22 cellular contexts compared by ENCODE assay signal in genomic region chr2:240206630-240207029, GRCh38.
DNase-seq lines count a peak whose midpoint lies in the region; ATAC-seq and TF ChIP-seq lines count a peak whose summit lies in the region.
"Had no signal": no experiment of that assay in that cellular context is flagged by ENCODE, and none has a peak within 500 bp of the region (broad histone marks: within the 10 kb centered on the region; RNA-seq: fewer than 3 reads in every experiment).

No MANE protein-coding gene starts in this region.

- H3K27ac ChIP-seq in GM23248 (no peak overlapping the region), IMR-90 (ENCODE audit: insufficient read depth, low read length) (no peak overlapping the region)
- H3K27ac ChIP-seq: 22Rv1; A549; BLaER1 treated with 17β-estradiol and CSF1 and Interleukin-3, amounts not matched to agents 10 nM and 100 nM; C4-2B had no signal

- H2BK5ac ChIP-seq in IMR-90 (ENCODE audit: low read depth, low read length, poor library complexity, severe bottlenecking), result no peak overlapping the region

- POLR2A ChIA-PET in IMR-90 (lab: Charles Lee; ENCODE audit: unreplicated experiment), result no interaction called here

- H3K9me1 ChIP-seq in IMR-90 (ENCODE audit: insufficient read depth, low read length), result no peaks in the 10 kb centered on the region

- H3K9me3 ChIP-seq in GM23248 (ENCODE audit: low read depth) (no peaks in the 10 kb centered on the region), IMR-90 (ENCODE audit: control insufficient read depth, insufficient read depth, low read length) (peaks cover 2% of the 10 kb centered on the region; the same call in 1 of the 2 replicates), T-helper 17 cell (ENCODE audit: control insufficient read depth, low read length, poor library complexity, severe bottlenecking) (no peaks in the 10 kb centered on the region)
- H3K9me3 ChIP-seq: Caco-2 had no signal

- no peak overlapping the region for H3K4me3 ChIP-seq in GM23248
- no peak overlapping the region for H3K4me3 ChIP-seq in IMR-90 (ENCODE audit: insufficient read depth, low read depth, low read length)
- H3K4me3 ChIP-seq: A549; BLaER1 treated with 17β-estradiol and CSF1 and Interleukin-3, amounts not matched to agents 10 nM and 100 nM; GM12878 had no signal

- no peak overlapping the region for H2BK15ac ChIP-seq in IMR-90 (ENCODE audit: low read depth, low read length)

- H3K4me2 ChIP-seq in GM23248 (ENCODE audit: unreplicated experiment), result no peak overlapping the region
- H3K4me2 ChIP-seq in IMR-90 (ENCODE audit: low read depth, low read length), result no peak overlapping the region
- H3K4me2 ChIP-seq: A549; BLaER1 treated with 17β-estradiol and CSF1 and Interleukin-3, amounts not matched to agents 10 nM and 100 nM had no signal

- H3K27ac Mint-ChIP-seq in T-helper 17 cell, result no peak overlapping the region
- H3K27ac Mint-ChIP-seq in activated naive CD4-positive, alpha-beta T cell treated with anti-CD3 and anti-CD28 coated beads, Interleukin-2, amount 50 U/mL, for 72 hours, result no peak overlapping the region
- H3K27ac Mint-ChIP-seq: B cell; CD4-positive, alpha-beta T cell; CD8-positive, alpha-beta T cell had no signal

- H2BK20ac ChIP-seq in IMR-90 (ENCODE audit: low read depth, low read length), result no peak overlapping the region

- H3K27me3 ChIP-seq in GM23248 (replicated peaks; ENCODE audit: insufficient read depth), result peaks cover 23% of the 10 kb centered on the region
- peaks cover 17% of the 10 kb centered on the region; the same call in 1 of the 2 replicates for H3K27me3 ChIP-seq in IMR-90 (ENCODE audit: control insufficient read depth, insufficient read depth, low read length)
- H3K27me3 ChIP-seq: BLaER1 treated with 17β-estradiol and CSF1 and Interleukin-3, amounts not matched to agents 10 nM and 100 nM had no signal

- H3K23ac ChIP-seq in IMR-90 (ENCODE audit: low read depth, low read length), result no peak overlapping the region

- ATAC-seq in IMR-90 (ENCODE audit: low read depth), result no peak
- no peak for ATAC-seq in T-helper 17 cell
- ATAC-seq in activated naive CD4-positive, alpha-beta T cell treated with anti-CD3 and anti-CD28 coated beads, Interleukin-2, amount 50 U/mL, for 72 hours, result no peak
- ATAC-seq: A549; CD8-positive, alpha-beta T cell; GM12878 had no signal

- H2AFZ ChIP-seq in GM23248 (no peak overlapping the region), IMR-90 (replicated peaks; ENCODE audit: low read length, poor library complexity) (no peak overlapping the region)

- no peak overlapping the region for H3K14ac ChIP-seq in IMR-90 (replicated peaks; ENCODE audit: low read depth, low read length)

- CTCF ChIA-PET in IMR-90 (lab: Yijun Ruan, JAX), result no interaction called here

- no peak overlapping the region for H2AK9ac ChIP-seq in IMR-90 (replicated peaks; ENCODE audit: low read depth, low read length, poor library complexity)

- no peak overlapping the region for H2AK5ac ChIP-seq in IMR-90 (ENCODE audit: low read depth, low read length)

- H3K9ac ChIP-seq in GM23248, result no peak overlapping the region
- H3K9ac ChIP-seq in IMR-90 (ENCODE audit: low read depth, low read length), result no peak overlapping the region
- H3K9ac ChIP-seq: BLaER1 treated with 17β-estradiol and CSF1 and Interleukin-3, amounts not matched to agents 10 nM and 100 nM had no signal

- in situ Hi-C loops in GM23248 (cut with MboI) (no loop called here), IMR-90 (cut with MboI; ENCODE audit: low sequenced_read_pairs) (no loop called here)

- H3K18ac ChIP-seq in IMR-90 (ENCODE audit: low read depth, low read length), result no peak overlapping the region

- H3K56ac ChIP-seq in IMR-90 (ENCODE audit: extremely low read depth, insufficient read depth, low read length), result no peak overlapping the region

- dilution Hi-C loops in IMR-90 (cut with HindIII; ENCODE audit: low sequenced_read_pairs, unreplicated experiment), result no loop called here

- H2BK120ac ChIP-seq in IMR-90 (ENCODE audit: low read depth, low read length), result no peak overlapping the region

- H4K8ac ChIP-seq in IMR-90 (ENCODE audit: low read depth in 2 of 2, low read length in 2 of 2), result no peak overlapping the region

- no peak overlapping the region for H4K5ac ChIP-seq in IMR-90 (ENCODE audit: low read depth, low read length)

- no peaks in the 10 kb centered on the region for H3K79me2 ChIP-seq in GM23248 (ENCODE audit: insufficient read depth)

- H3K36me3 ChIP-seq in GM23248 (ENCODE audit: low read depth), result no peaks in the 10 kb centered on the region
- no peaks in the 10 kb centered on the region for H3K36me3 ChIP-seq in IMR-90 (ENCODE audit: control insufficient read depth, insufficient read depth, low read length)
- H3K36me3 ChIP-seq: BLaER1 treated with 17β-estradiol and CSF1 and Interleukin-3, amounts not matched to agents 10 nM and 100 nM had no signal

- BruUV-seq in IMR-90 (replicated peaks; lab: Mats Ljungman, UMichigan), result no TSS peak

- no peak overlapping the region for H3K4ac ChIP-seq in IMR-90 (ENCODE audit: low read depth, low read length)

- TF ChIP-seq POLR2A in IMR-90 (IDR thresholded peaks at IDR 0.05; ENCODE audit: low read depth, low read length), result no peak

- H3K27me3 Mint-ChIP-seq in T-helper 17 cell, result peaks cover 51% of the 10 kb centered on the region

- H3K79me1 ChIP-seq in IMR-90 (ENCODE audit: low read depth in 1 of 2, low read length in 2 of 2), result no peaks in the 10 kb centered on the region

- no peak overlapping the region for H4K91ac ChIP-seq in IMR-90 (ENCODE audit: insufficient read depth, low read depth, low read length)

- intact Hi-C loops in IMR-90 (cut with micrococcal nuclease), result no loop called here
- intact Hi-C loops in posterior vena cava (cut with DNase I), result no loop called here

- no peak overlapping the region for H3K4me3 Mint-ChIP-seq in T-helper 17 cell
- H3K4me3 Mint-ChIP-seq: B cell; CD4-positive, alpha-beta T cell; CD8-positive, alpha-beta T cell had no signal

- WGBS in GM23248 (ENCODE audit: low coverage in 1 of 2, low lambda C conversion rate in 2 of 2, missing lambda C conversion rate in 2 of 2), 2 experiments, result 82 to 90% methylated on average over 4 of the region's 4 CpGs
- no CpG with 5 or more reads among the region's 4 CpGs for WGBS in IMR-90 (ENCODE audit: extremely low coverage in 2 of 2, insufficient read length in 1 of 2), 2 experiments

- H3K36me3 Mint-ChIP-seq in T-helper 17 cell (ENCODE audit: low read depth), result peaks cover 2% of the 10 kb centered on the region
- peaks cover 0 to 5% of the 10 kb centered on the region in 2 donors for H3K36me3 Mint-ChIP-seq in activated naive CD4-positive, alpha-beta T cell treated with anti-CD3 and anti-CD28 coated beads, Interleukin-2, amount 50 U/mL, for 72 hours
- H3K36me3 Mint-ChIP-seq: CD8-positive, alpha-beta T cell had no signal

- H3K9me2 ChIP-seq in GM23248 (ENCODE audit: insufficient read depth), result no peaks in the 10 kb centered on the region

- peaks cover 0 to 9% of the 10 kb centered on the region in 2 donors for H3K9me3 Mint-ChIP-seq in activated naive CD4-positive, alpha-beta T cell treated with anti-CD3 and anti-CD28 coated beads, Interleukin-2, amount 50 U/mL, for 72 hours
- H3K9me3 Mint-ChIP-seq: CD4-positive, alpha-beta T cell had no signal

- no peak for TF ChIP-seq CTCF in IMR-90 (conservative IDR thresholded peaks at IDR 0.05; ENCODE audit: low read depth, low read length)

- H3F3A ChIP-seq in GM23248 (ENCODE audit: insufficient read depth), result peaks cover 12% of the 10 kb centered on the region

- no peak for TF ChIP-seq RAD21 in IMR-90 (IDR thresholded peaks at IDR 0.05; ENCODE audit: low read length)

- no peaks in the 10 kb centered on the region for H3K4me1 Mint-ChIP-seq in T-helper 17 cell
- H3K4me1 Mint-ChIP-seq: B cell had no signal

- DNase-seq in GM23248 (peak; percentile 28), IMR-90 (no peak), posterior vena cava (ENCODE audit: low spot score) (peak; percentile 6), T-helper 17 cell (no peak), NCI-H1436 treated with DMSO at 0.1 percent for 48 hours (lab: John Stamatoyannopoulos, UW) (no peak)
- no peak for DNase-seq in activated naive CD4-positive, alpha-beta T cell treated with anti-CD3 and anti-CD28 coated beads, Interleukin-2, amount 50 U/mL, for 72 hours (ENCODE audit: low spot score in 2 of 2)
- DNase-seq: AML-193; Caco-2; Calu3; CD4-positive, alpha-beta T cell; CD8-positive, alpha-beta T cell; DMS53; DMS79; DND-41; EL; GDM1 had no signal

- H3K4me1 ChIP-seq in GM23248 (ENCODE audit: insufficient read depth) (peaks cover 4% of the 10 kb centered on the region; the same call in 1 of the 2 replicates), IMR-90 (ENCODE audit: control insufficient read depth, insufficient read depth, low read length) (peaks cover 6% of the 10 kb centered on the region)
- H3K4me1 ChIP-seq: A549, Caco-2 had no signal

- H4K20me1 ChIP-seq in GM23248 (ENCODE audit: insufficient read depth) (no peaks in the 10 kb centered on the region), IMR-90 (ENCODE audit: insufficient read depth, low read length) (no peaks in the 10 kb centered on the region)

TF ChIP-seq in IMR-90, 13 proteins besides CTCF, POLR2A, EP300 and RAD21:
- TF ChIP-seq BHLHE40 (IDR thresholded peaks at IDR 0.05; ENCODE audit: low read depth, low read length), result no peak
- no peak for TF ChIP-seq FOS (IDR thresholded peaks at IDR 0.05; ENCODE audit: low read depth, low read length)
- peak; percentile 61 for TF ChIP-seq NFE2L2 (IDR thresholded peaks at IDR 0.05; ENCODE audit: low read depth, low read length)
- no peak for TF ChIP-seq SMC3 (IDR thresholded peaks at IDR 0.05; ENCODE audit: low read depth, low read length)
- no peak for TF ChIP-seq ELK1 (IDR thresholded peaks at IDR 0.05; ENCODE audit: borderline replicate concordance, low read depth, low read length)
- no peak for TF ChIP-seq USF2 (IDR thresholded peaks at IDR 0.05; ENCODE audit: low read depth, low read length)

Comparison
In these comparisons a context has a peak if more than half of its experiments do, and no peak if none do; other contexts are left out.
1. DNase-seq: peak in GM23248 (single experiment) and posterior vena cava (single experiment); none in IMR-90 (single experiment), T-helper 17 cell (0 of 3), NCI-H1436 treated with DMSO at 0.1 percent for 48 hours (single experiment) and activated naive CD4-positive, alpha-beta T cell treated with anti-CD3 and anti-CD28 coated beads, Interleukin-2, amount 50 U/mL, for 72 hours (0 of 2).